Comparison of ENCODE assay signal across 1 cellular context in the genomic region with DNA sequence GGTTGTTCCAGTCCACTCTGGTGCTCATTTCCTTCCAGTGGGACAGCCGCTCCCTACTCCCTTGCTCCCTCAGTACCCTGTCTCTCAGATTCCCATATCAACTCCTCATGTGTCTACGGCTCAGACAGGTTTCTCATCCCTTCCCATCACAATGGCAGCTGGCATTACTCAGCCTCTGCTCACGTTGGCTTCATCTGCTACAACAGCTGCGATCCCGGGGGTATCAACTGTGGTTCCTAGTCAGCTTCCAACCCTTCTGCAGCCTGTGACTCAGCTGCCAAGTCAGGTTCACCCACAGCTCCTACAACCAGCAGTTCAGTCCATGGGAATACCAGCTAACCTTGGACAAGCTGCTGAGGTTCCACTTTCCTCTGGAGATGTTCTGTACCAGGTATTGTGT.
TF ChIP-seq lines count a peak whose summit lies in the region.

No MANE protein-coding gene starts in this region.

TF ChIP-seq in H1, 55 proteins besides CTCF, POLR2A, EP300 and RAD21:
- TF ChIP-seq RNF2 (IDR thresholded peaks at IDR 0.05; ENCODE audit: borderline replicate concordance, low read depth, low read length, missing control alignments, poor library complexity, severe bottlenecking) (no peak), KDM4A (IDR thresholded peaks at IDR 0.05; ENCODE audit: low read depth, low read length, severe bottlenecking) (no peak), CREB1 (IDR thresholded peaks at IDR 0.05) (no peak), EGR1 (IDR thresholded peaks at IDR 0.05; ENCODE audit: borderline replicate concordance, low read depth, low read length) (no peak), FOSL1 (IDR thresholded peaks at IDR 0.05; ENCODE audit: insufficient read depth, low read depth, low read length) (no peak), BACH1 (IDR thresholded peaks at IDR 0.05; ENCODE audit: low read length) (no peak), SIRT6 (IDR thresholded peaks at IDR 0.05; ENCODE audit: low read length) (no peak), KDM5A (IDR thresholded peaks at IDR 0.05; ENCODE audit: low read length) (no peak), SP1 (IDR thresholded peaks at IDR 0.05; ENCODE audit: low read depth, low read length) (no peak), GTF2F1 (IDR thresholded peaks at IDR 0.05; ENCODE audit: borderline replicate concordance, low read depth, low read length) (no peak), SP2 (IDR thresholded peaks at IDR 0.05; ENCODE audit: low read length) (no peak), EZH2 (IDR thresholded peaks at IDR 0.05; ENCODE audit: low read depth, low read length, severe bottlenecking) (no peak), POLR2AphosphoS5 (IDR thresholded peaks at IDR 0.05; ENCODE audit: low read depth, low read length) (no peak), RBBP5 (IDR thresholded peaks at IDR 0.05; ENCODE audit: borderline replicate concordance, low read depth, low read length) (no peak), TAF1 (IDR thresholded peaks at IDR 0.05; ENCODE audit: low read depth, low read length) (no peak), YY1 (IDR thresholded peaks at IDR 0.05; ENCODE audit: low read depth, low read length) (no peak), SUZ12 (IDR thresholded peaks at IDR 0.05; ENCODE audit: low read length) (no peak)
- TF ChIP-seq, protein P1, sequence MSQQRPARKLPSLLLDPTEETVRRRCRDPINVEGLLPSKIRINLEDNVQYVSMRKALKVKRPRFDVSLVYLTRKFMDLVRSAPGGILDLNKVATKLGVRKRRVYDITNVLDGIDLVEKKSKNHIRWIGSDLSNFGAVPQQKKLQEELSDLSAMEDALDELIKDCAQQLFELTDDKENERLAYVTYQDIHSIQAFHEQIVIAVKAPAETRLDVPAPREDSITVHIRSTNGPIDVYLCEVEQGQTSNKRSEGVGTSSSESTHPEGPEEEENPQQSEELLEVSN (IDR thresholded peaks at IDR 0.05) = no peak
